Comparison of ENCODE assay signal across 8 cellular contexts in the genomic region with DNA sequence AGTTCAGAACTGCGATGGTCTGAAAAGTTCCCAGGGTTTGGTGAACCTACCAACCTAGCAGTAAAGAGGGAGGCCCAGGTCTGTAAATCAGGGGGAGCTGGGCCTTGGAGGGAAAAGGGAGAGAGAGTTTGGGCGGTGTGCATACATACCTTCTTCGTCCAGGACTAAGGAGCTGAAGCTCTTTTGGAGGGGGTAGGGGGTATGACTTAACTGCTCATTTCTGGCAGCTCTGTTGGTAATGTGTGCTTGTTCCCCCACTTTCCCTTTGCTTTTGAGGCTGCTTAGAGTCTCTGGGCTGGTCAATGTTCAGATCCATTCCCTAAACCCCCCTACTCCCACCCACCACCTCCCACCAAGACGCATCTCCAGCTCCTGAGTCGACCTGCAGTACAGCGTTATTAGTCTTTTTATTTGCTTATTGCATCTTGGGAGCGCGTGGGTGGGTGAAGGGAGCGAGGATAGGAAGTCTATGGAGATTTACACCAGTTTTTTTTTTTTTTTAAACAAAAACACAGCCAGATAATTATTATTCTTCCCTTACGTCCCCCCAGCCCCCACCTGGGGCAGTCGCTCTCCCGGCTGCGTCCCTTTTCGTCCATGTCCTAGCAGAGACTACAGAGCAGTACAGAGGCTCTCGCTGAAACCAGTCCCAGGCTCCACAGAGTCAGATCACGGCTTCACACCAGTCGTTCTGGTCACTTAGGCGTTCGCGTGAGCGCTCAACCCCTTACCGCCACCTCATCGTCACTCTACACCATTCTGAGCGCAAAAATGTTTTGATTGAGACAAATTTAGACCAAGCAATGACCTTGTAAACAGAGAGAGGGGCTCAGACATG. TPM values are rescaled to one million over a fixed set of nuclear protein-coding genes. Genes with fewer than 3 reads are reported as not detected.
DNase-seq lines count a peak whose midpoint lies in the region; ATAC-seq and TF ChIP-seq lines count a peak whose summit lies in the region.

No MANE protein-coding gene starts in this region.

- intact Hi-C loops in spleen (cut with DNase I; ENCODE audit: low total_unique reads), result no loop called here

- H3K27me3 ChIP-seq in iPS-18a (ENCODE audit: control insufficient read depth, insufficient read depth, low read length) (peaks cover 35% of the 10 kb centered on the region), spleen (replicated peaks in 1 of 7) (peaks cover 0 to 69% (median 39%) of the 10 kb centered on the region in 7 donors)

- TF ChIP-seq POLR2A in spleen (IDR thresholded peaks at IDR 0.05), result no peak

- peaks cover 12% of the 10 kb centered on the region for H3K36me3 ChIP-seq in iPS-18a (ENCODE audit: control insufficient read depth, low read depth, low read length)
- H3K36me3 ChIP-seq in spleen, result peaks cover 0 to 20% (median 4%) of the 10 kb centered on the region in 6 donors

- peaks cover 23% of the 10 kb centered on the region for H3K4me1 ChIP-seq in iPS-18a (ENCODE audit: control insufficient read depth, low read depth, low read length)
- peaks cover 6 to 80% (median 44%) of the 10 kb centered on the region in 6 donors for H3K4me1 ChIP-seq in spleen

- H3K4me3 ChIP-seq in iPS-18a (ENCODE audit: low read length) (peak overlapping the region; percentile 98), spleen (peak overlapping the region; percentile 5 to 80 (median 66))

- DNase-seq in NCI-H2227 (lab: John Stamatoyannopoulos, UW; ENCODE audit: unreplicated experiment), result peak; percentile 41
- DNase-seq in NCI-H2227 treated with DMSO at 0.1 percent for 48 hours (lab: John Stamatoyannopoulos, UW), result no peak
- no peak for DNase-seq in spleen
- no peak for DNase-seq in NCI-H774 (lab: John Stamatoyannopoulos, UW)

- no peak for TF ChIP-seq CTCF in spleen (IDR thresholded peaks at IDR 0.05 in 8 of 11, conservative IDR thresholded peaks at IDR 0.05 in 3 of 11)

- 63 to 80% (median 75%) methylated on average over 24 of the region's 24 CpGs for WGBS in spleen, 5 donors

- no peaks in the 10 kb centered on the region for H3K9me3 ChIP-seq in iPS-18a (ENCODE audit: control insufficient read depth, low read depth, low read length)
- H3K9me3 ChIP-seq in spleen, result no peaks in the 10 kb centered on the region

- H3K27ac ChIP-seq in angular gyrus (ENCODE audit: low read depth, low read length) (peak overlapping the region; percentile 92), iPS-18a (ENCODE audit: low read length) (peak overlapping the region; percentile 85), spleen (peak overlapping the region in 7 of 8 donors; percentile 69 to 86 (median 83))

- H3K9ac ChIP-seq in iPS-18a (ENCODE audit: low read length), result peak overlapping the region; percentile 95

- ATAC-seq in HG03175 (IDR thresholded peaks at IDR 0.05; ENCODE audit: unreplicated experiment), result no peak
- ATAC-seq in GM18858 (IDR thresholded peaks at IDR 0.05; ENCODE audit: unreplicated experiment), result no peak

RNA-seq across cellular contexts. Expression of a gene that starts 0.9 kb away (rescaled TPM):
- total RNA-seq in spleen, result 1 to 10 TPM in 2 of 7 donors, under 1 TPM in 5; 0.28 to 1.7 (median 0.85) TPM
- polyA plus RNA-seq in spleen, result 1 to 10 TPM; 1.1 to 2.3 (median 1.9) TPM

RNA-seq across cellular contexts. Expression of a gene that starts 1.3 kb away (rescaled TPM):
- total RNA-seq in spleen, result 10 to 100 TPM; 12.7 to 26.7 (median 19.2) TPM
- polyA plus RNA-seq in spleen, result 1 to 10 TPM; 2.3 to 7.6 (median 3.7) TPM

RNA-seq across cellular contexts. Expression of a gene that starts 11.8 kb away (rescaled TPM):
- total RNA-seq in spleen, result 10 to 100 TPM in 3 of 7 donors, 1 to 10 TPM in 4; 4.4 to 17.4 (median 9.9) TPM
- polyA plus RNA-seq in spleen, result 10 to 100 TPM in 2 of 3 donors, 1 to 10 TPM in 1; 6.8 to 32.8 (median 30.5) TPM

RNA-seq across cellular contexts. Expression of a gene that starts 22.5 kb away (rescaled TPM):
- total RNA-seq in spleen, result 1 to 10 TPM; 2.9 to 5.8 (median 4.3) TPM
- polyA plus RNA-seq in spleen, result 1 to 10 TPM; 4.7 to 6.1 (median 6.0) TPM

RNA-seq across cellular contexts. Expression of a gene that starts 23.3 kb away (rescaled TPM):
- total RNA-seq in spleen, result 10 to 100 TPM; 27.9 to 39.7 (median 35.6) TPM
- 10 to 100 TPM; 13.6 to 23.3 (median 18.4) TPM for polyA plus RNA-seq in spleen
